In the genomic region with DNA sequence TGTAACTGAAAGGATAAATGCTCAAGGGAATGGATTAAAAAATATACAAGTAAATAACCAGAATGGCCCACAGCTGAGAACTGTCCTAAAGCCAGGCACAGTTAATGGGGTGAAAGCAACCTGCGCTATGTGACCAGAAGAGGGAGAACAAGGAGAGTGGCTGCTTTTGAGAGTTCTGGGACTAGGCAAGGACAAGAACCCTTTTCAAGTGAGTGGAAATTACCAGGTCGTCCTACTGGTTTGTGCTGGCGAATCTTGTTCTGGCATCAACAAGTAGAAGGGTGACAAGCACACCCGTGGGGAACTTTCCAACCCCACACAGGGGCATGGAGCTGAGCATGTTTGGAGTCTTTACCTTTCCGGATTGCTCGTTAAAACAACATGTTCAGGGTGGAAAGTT, we compare ENCODE assay signal across 14 cellular contexts.
DNase-seq lines count a peak whose midpoint lies in the region; ATAC-seq and TF ChIP-seq lines count a peak whose summit lies in the region.
"Had no signal": no experiment of that assay in that cellular context is flagged by ENCODE, and none has a peak within 500 bp of the region (broad histone marks: within the 10 kb centered on the region; RNA-seq: fewer than 3 reads in every experiment).

No MANE protein-coding gene starts in this region.

- no peaks in the 10 kb centered on the region for H3K9me3 ChIP-seq in right atrium auricular region
- H3K9me3 ChIP-seq in left ventricle myocardium inferior (replicated peaks): peaks cover 12% of the 10 kb centered on the region
- H3K9me3 ChIP-seq: sigmoid colon had no signal

- no peaks in the 10 kb centered on the region for H3K36me3 ChIP-seq in right atrium auricular region
- no peaks in the 10 kb centered on the region for H3K36me3 ChIP-seq in left ventricle myocardium inferior
- H3K36me3 ChIP-seq: sigmoid colon had no signal

- in situ Hi-C loops in astrocyte of the spinal cord (cut with HindIII; ENCODE audit: low sequenced_read_pairs): no loop called here

- DNase-seq in right atrium auricular region (ENCODE audit: low spot score): peak; percentile 43
- no peak for DNase-seq in left ventricle myocardium inferior
- DNase-seq in astrocyte of the spinal cord (ENCODE audit: low read depth, low spot score): no peak
- DNase-seq in iPS DF 19.7 (ENCODE audit: low read depth, low spot score): peak; percentile 35
- DNase-seq in COLO668 (lab: John Stamatoyannopoulos, UW; ENCODE audit: unreplicated experiment): no peak
- DNase-seq in HUDEP-2 (lab: John Stamatoyannopoulos, UW; ENCODE audit: unreplicated experiment in 76 of 76): no peak
- DNase-seq: activated CD8-positive, alpha-beta memory T cell treated with anti-CD3 and anti-CD28 coated beads, Interleukin-2, amount 10 ng/mL, durations not matched to agents 7 days and 5 days; AML-193; aorta; glutamatergic neuron; midbrain; sigmoid colon had no signal

- TF ChIP-seq CTCF in right atrium auricular region (IDR thresholded peaks at IDR 0.05) (no peak), left ventricle myocardium inferior (IDR thresholded peaks at IDR 0.05; ENCODE audit: borderline replicate concordance) (no peak), astrocyte of the spinal cord (IDR thresholded peaks at IDR 0.05; ENCODE audit: low read depth, low read length) (peak; percentile 33)

- H3K4me1 ChIP-seq in right atrium auricular region: no peaks in the 10 kb centered on the region
- H3K4me1 ChIP-seq in left ventricle myocardium inferior: peaks cover 20% of the 10 kb centered on the region
- H3K4me1 ChIP-seq: sigmoid colon had no signal

- ATAC-seq in GM21447 (IDR thresholded peaks at IDR 0.05; ENCODE audit: unreplicated experiment) (no peak), GM21723 (IDR thresholded peaks at IDR 0.05; ENCODE audit: unreplicated experiment) (no peak)
- ATAC-seq: activated CD8-positive, alpha-beta memory T cell treated with anti-CD3 and anti-CD28 coated beads, Interleukin-2, amount 10 ng/mL, durations not matched to agents 7 days and 5 days had no signal

- H3K27me3 ChIP-seq in right atrium auricular region (no peaks in the 10 kb centered on the region), left ventricle myocardium inferior (ENCODE audit: low read depth) (no peaks in the 10 kb centered on the region)
- H3K27me3 ChIP-seq: sigmoid colon had no signal

- intact Hi-C loops in left ventricle myocardium inferior (cut with micrococcal nuclease): no loop called here

- no peak overlapping the region for H3K27ac ChIP-seq in right atrium auricular region
- no peak overlapping the region for H3K27ac ChIP-seq in left ventricle myocardium inferior (replicated peaks)
- H3K27ac ChIP-seq: sigmoid colon had no signal

- H3K4me3 ChIP-seq in right atrium auricular region: no peak overlapping the region
- H3K4me3 ChIP-seq in left ventricle myocardium inferior: no peak overlapping the region
- no peak overlapping the region for H3K4me3 ChIP-seq in astrocyte of the spinal cord (ENCODE audit: low read depth, low read length)
- H3K4me3 ChIP-seq: sigmoid colon had no signal

Comparison
In these comparisons a context has a peak if more than half of its experiments do, and no peak if none do; other contexts are left out.
1. DNase-seq: peak in right atrium auricular region (single experiment) and iPS DF 19.7 (single experiment); none in left ventricle myocardium inferior (single experiment), astrocyte of the spinal cord (single experiment), COLO668 (single experiment) and HUDEP-2 (0 of 76).